Comparison of ENCODE assay signal across 20 cellular contexts in the genomic region with DNA sequence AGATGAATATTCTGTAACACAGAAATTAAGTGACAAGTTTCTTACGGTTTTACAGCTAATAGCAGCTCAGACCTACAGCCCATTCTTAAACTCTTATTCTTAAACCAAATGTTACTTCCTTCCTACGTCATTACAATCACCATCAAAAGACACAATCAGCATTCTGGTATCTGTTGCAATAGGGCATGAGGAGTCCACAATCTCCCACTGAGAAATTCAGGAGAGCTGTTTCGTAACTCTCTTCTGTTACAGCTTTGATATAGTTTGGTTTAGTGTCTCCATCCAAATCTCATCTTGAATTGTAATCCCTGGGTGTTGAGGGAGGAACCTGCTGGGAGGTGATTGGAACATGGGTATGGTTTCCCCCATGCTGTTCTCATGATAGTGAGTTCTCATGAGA.
DNase-seq lines count a peak whose midpoint lies in the region; ATAC-seq and TF ChIP-seq lines count a peak whose summit lies in the region.
"Had no signal": no experiment of that assay in that cellular context is flagged by ENCODE, and none has a peak within 500 bp of the region (broad histone marks: within the 10 kb centered on the region; RNA-seq: fewer than 3 reads in every experiment).

No MANE protein-coding gene starts in this region.

- no peaks in the 10 kb centered on the region for H3K27me3 Mint-ChIP-seq in endothelial cell (ENCODE audit: unreplicated experiment)
- H3K27me3 Mint-ChIP-seq: stimulated activated naive B cell treated with anti-CD40 and anti-IgM and Interleukin-4, amounts not matched to agents 10 μg/mL and 1 μg/mL and 100 μg/mL, for 72 hours had no signal

- ATAC-seq in sciatic nerve, result peak; percentile 65
- ATAC-seq: natural killer cell; Right ventricle myocardium inferior; stimulated activated naive B cell treated with anti-CD40 and anti-IgM and Interleukin-4, amounts not matched to agents 10 μg/mL and 1 μg/mL and 100 μg/mL, for 72 hours had no signal

- no peak overlapping the region for H3K4me3 Mint-ChIP-seq in endothelial cell (ENCODE audit: unreplicated experiment)
- H3K4me3 Mint-ChIP-seq: activated B cell treated with CpG ODN at 0.5 μM for 24 hours; activated T-helper 1 cell treated with anti-CD3 and anti-CD28 coated beads, Interleukin-12 subunit alpha, Interleukin-12 subunit beta, Interleukin-2, Interleukin-4 antibody, amounts not matched to agents 30 ng/mL and 10 ng/mL and 1 ng/mL, durations not matched to agents 14 hours and 24 hours and 36 hours; CD4-positive, alpha-beta T cell; natural killer cell; stimulated activated naive B cell treated with anti-CD40 and anti-IgM and Interleukin-4, amounts not matched to agents 10 μg/mL and 1 μg/mL and 100 μg/mL, for 72 hours; T-helper 1 cell treated with Interleukin-12 subunit alpha and Interleukin-12 subunit beta and Interleukin-4 antibody, amounts not matched to agents 30 μg/mL and 1 μg/mL, for 36 hours had no signal

- H3K9me3 Mint-ChIP-seq in endothelial cell (ENCODE audit: unreplicated experiment), result no peaks in the 10 kb centered on the region
- H3K9me3 Mint-ChIP-seq: activated B cell treated with CpG ODN at 0.5 μM for 24 hours; activated T-helper 1 cell treated with anti-CD3 and anti-CD28 coated beads, Interleukin-12 subunit alpha, Interleukin-12 subunit beta, Interleukin-2, Interleukin-4 antibody, amounts not matched to agents 30 ng/mL and 10 ng/mL and 1 ng/mL, durations not matched to agents 14 hours and 24 hours and 36 hours; CD4-positive, alpha-beta T cell; natural killer cell; T-helper 1 cell treated with Interleukin-12 subunit alpha and Interleukin-12 subunit beta and Interleukin-4 antibody, amounts not matched to agents 30 μg/mL and 1 μg/mL, for 36 hours had no signal

- DNase-seq in GM04503 (ENCODE audit: low read depth) (peak; percentile 60), NCI-H226 (peak; percentile 88), epithelial cell of proximal tubule (ENCODE audit: low read depth) (peak; percentile 3), sciatic nerve (ENCODE audit: low spot score) (no peak), COLO829 (ENCODE audit: low spot score) (no peak), endothelial cell (ENCODE audit: low spot score) (no peak)
- DNase-seq in stimulated activated CD4-positive, alpha-beta T cell treated with anti-CD3 and anti-CD28 coated beads, Interleukin-15, amount 100 ng/mL, for 24 hours, result no peak
- DNase-seq: activated B cell treated with CpG ODN at 0.5 μM for 24 hours; adrenal gland; CD4-positive, alpha-beta T cell; DMS53; heart right ventricle; natural killer cell; NCI-H2029; NCI-H510A treated with DMSO at 0.1 percent for 48 hours; stimulated activated naive B cell treated with anti-CD40 and anti-IgM and Interleukin-4, amounts not matched to agents 10 μg/mL and 1 μg/mL and 100 μg/mL, for 72 hours; transverse colon had no signal

- H3K4me1 Mint-ChIP-seq in endothelial cell (ENCODE audit: unreplicated experiment), result no peaks in the 10 kb centered on the region
- H3K4me1 Mint-ChIP-seq: activated B cell treated with CpG ODN at 0.5 μM for 24 hours; natural killer cell; stimulated activated naive B cell treated with anti-CD40 and anti-IgM and Interleukin-4, amounts not matched to agents 10 μg/mL and 1 μg/mL and 100 μg/mL, for 72 hours had no signal

- no peak overlapping the region for H3K27ac Mint-ChIP-seq in endothelial cell (ENCODE audit: unreplicated experiment)
- H3K27ac Mint-ChIP-seq: activated B cell treated with CpG ODN at 0.5 μM for 24 hours; activated T-helper 1 cell treated with anti-CD3 and anti-CD28 coated beads, Interleukin-12 subunit alpha, Interleukin-12 subunit beta, Interleukin-2, Interleukin-4 antibody, amounts not matched to agents 30 ng/mL and 10 ng/mL and 1 ng/mL, durations not matched to agents 14 hours and 24 hours and 36 hours; CD4-positive, alpha-beta T cell; natural killer cell; stimulated activated naive B cell treated with anti-CD40 and anti-IgM and Interleukin-4, amounts not matched to agents 10 μg/mL and 1 μg/mL and 100 μg/mL, for 72 hours; T-helper 1 cell treated with Interleukin-12 subunit alpha and Interleukin-12 subunit beta and Interleukin-4 antibody, amounts not matched to agents 30 μg/mL and 1 μg/mL, for 36 hours had no signal

- H3K36me3 Mint-ChIP-seq in endothelial cell (ENCODE audit: low read depth, unreplicated experiment), result no peaks in the 10 kb centered on the region
- H3K36me3 Mint-ChIP-seq: natural killer cell; stimulated activated naive B cell treated with anti-CD40 and anti-IgM and Interleukin-4, amounts not matched to agents 10 μg/mL and 1 μg/mL and 100 μg/mL, for 72 hours had no signal

- TF ChIP-seq CTCF in epithelial cell of proximal tubule (conservative IDR thresholded peaks at IDR 0.05; ENCODE audit: low read depth, low read length), result no peak
- no peak for TF ChIP-seq CTCF in endothelial cell (IDR thresholded peaks at IDR 0.05; ENCODE audit: unreplicated experiment)

- intact Hi-C loops in sciatic nerve (cut with DNase I), result no loop called here

- no peak overlapping the region for H3K4me3 ChIP-seq in epithelial cell of proximal tubule (ENCODE audit: low read depth, low read length)
- H3K4me3 ChIP-seq: adrenal gland, heart right ventricle, transverse colon had no signal

Comparison
In these comparisons a context has a peak if more than half of its experiments do, and no peak if none do; other contexts are left out.
1. DNase-seq: peak in GM04503 (single experiment), NCI-H226 (single experiment) and epithelial cell of proximal tubule (single experiment); none in sciatic nerve (single experiment), stimulated activated CD4-positive, alpha-beta T cell treated with anti-CD3 and anti-CD28 coated beads, Interleukin-15, amount 100 ng/mL, for 24 hours (single experiment), COLO829 (single experiment) and endothelial cell (single experiment).